8 cellular contexts compared by ENCODE assay signal in genomic region chr5:217860-218456, GRCh38. TPM values are rescaled to one million over a fixed set of nuclear protein-coding genes. Genes with fewer than 3 reads are reported as not detected.
DNase-seq lines count a peak whose midpoint lies in the region; ATAC-seq and TF ChIP-seq lines count a peak whose summit lies in the region.

TSS of gene CCDC127 (minus strand) at chr5:218153. CDS start at chr5:216849, 1,304 bp downstream.
TSS of gene SDHA (plus strand) at chr5:218320. CDS start at chr5:218356, 36 bp downstream.

- H3K27me3 ChIP-seq in PC-3 (ENCODE audit: low read length) = no peaks in the 10 kb centered on the region
- H3K27me3 ChIP-seq in muscle layer of colon (ENCODE audit: control insufficient read depth in 1 of 2, insufficient read depth in 2 of 2, low read length in 2 of 2) = no peaks in the 10 kb centered on the region

- peak within 1 kb of the TSS; percentile 94 for H3K27ac Mint-ChIP-seq in activated T-cell treated with anti-CD3 and anti-CD28 coated beads, Interleukin-2, amount 50 U/mL, for 24 hours

- H3K27ac ChIP-seq in PC-3 (ENCODE audit: low read length) = peak within 1 kb of the TSS; percentile 66
- peak within 1 kb of the TSS; percentile 88 for H3K27ac ChIP-seq in muscle layer of colon (ENCODE audit: low read depth, low read length)

- no peaks in the 10 kb centered on the region for H3K9me3 Mint-ChIP-seq in activated T-cell treated with anti-CD3 and anti-CD28 coated beads, Interleukin-2, amount 50 U/mL, for 24 hours

- BruUV-seq in PC-3 (replicated peaks; lab: Mats Ljungman, UMichigan) = no TSS peak

- no peaks in the 10 kb centered on the region for H3F3A ChIP-seq in PC-3 (ENCODE audit: low read length, unreplicated experiment)

- H3K4me1 ChIP-seq in PC-3 (ENCODE audit: insufficient read depth, low read length) = peaks cover 39% of the 10 kb centered on the region
- peaks cover 5% of the 10 kb centered on the region for H3K4me1 ChIP-seq in muscle layer of colon (ENCODE audit: insufficient read depth, low read length)

- H3K4me3 ChIP-seq in PC-3 (ENCODE audit: low read length) (peak within 1 kb of the TSS; percentile 93), muscle layer of colon (ENCODE audit: low read depth in 1 of 2, low read length in 2 of 2) (peak within 1 kb of the TSS; percentile 62 to 93)

- POLR2A ChIA-PET in PC-3 (lab: Charles Lee; ENCODE audit: unreplicated experiment) = interaction anchor here (0.6 to 1.0 kb wide), 2 partner anchors 53 to 164 kb away, joined by 3 to 11 read pairs; partner anchors contain the start of gene PDCD6

- H3K36me3 Mint-ChIP-seq in activated T-cell treated with anti-CD3 and anti-CD28 coated beads, Interleukin-2, amount 50 U/mL, for 24 hours (ENCODE audit: low read depth) = peaks cover 58% of the 10 kb centered on the region

- ATAC-seq in GM21723 (IDR thresholded peaks at IDR 0.05; ENCODE audit: unreplicated experiment) = peak; percentile 74
- peak; percentile 68 for ATAC-seq in PC-3
- peak; percentile 93 for ATAC-seq in esophagus mucosa

- H3K36me3 ChIP-seq in PC-3 (ENCODE audit: low read depth, low read length) (peaks cover 7% of the 10 kb centered on the region), muscle layer of colon (ENCODE audit: insufficient read depth, low read length) (peaks cover 5% of the 10 kb centered on the region)

- H3K27me3 Mint-ChIP-seq in activated T-cell treated with anti-CD3 and anti-CD28 coated beads, Interleukin-2, amount 50 U/mL, for 24 hours = no peaks in the 10 kb centered on the region

- H3K79me2 ChIP-seq in PC-3 (ENCODE audit: low read length) = peaks cover 78% of the 10 kb centered on the region

- H3K9ac ChIP-seq in PC-3 (ENCODE audit: low read length) = peak within 1 kb of the TSS; percentile 99
- H3K9ac ChIP-seq in muscle layer of colon (ENCODE audit: low read length) = peak within 1 kb of the TSS; percentile 74

- DNase-seq in DMS79 treated with DMSO at 0.1 percent for 48 hours (lab: John Stamatoyannopoulos, UW) (peak; percentile 89), KG1 (lab: John Stamatoyannopoulos, UW) (peak; percentile 88), PC-3 (peak; percentile 95)
- DNase-seq in activated T-cell treated with anti-CD3 and anti-CD28 coated beads, Interleukin-2, amount 50 U/mL, for 24 hours = peak; percentile 99
- DNase-seq in stimulated activated CD8-positive, alpha-beta memory T cell treated with anti-CD3 and anti-CD28 coated beads, Interleukin-4, amount 100 ng/mL, for 48 hours = peak; percentile 99

- intact Hi-C loops in PC-3 (cut with micrococcal nuclease) = no loop called here

- H3K4me1 Mint-ChIP-seq in activated T-cell treated with anti-CD3 and anti-CD28 coated beads, Interleukin-2, amount 50 U/mL, for 24 hours (ENCODE audit: low read depth) = peaks cover 58% of the 10 kb centered on the region

- peak within 1 kb of the TSS; percentile 90 for H3K4me3 Mint-ChIP-seq in activated T-cell treated with anti-CD3 and anti-CD28 coated beads, Interleukin-2, amount 50 U/mL, for 24 hours

- TF ChIP-seq CTCF in PC-3 (conservative IDR thresholded peaks at IDR 0.05; ENCODE audit: low read depth, low read length) = peak; percentile 58

- CTCF ChIA-PET in PC-3 (lab: Charles Lee) = interaction anchor here (0.7 to 1.9 kb wide), 2 partner anchors 29 to 53 kb away, joined by 3 to 12 read pairs; no protein-coding TSS in a partner anchor

- peak within 1 kb of the TSS; percentile 78 for H2AFZ ChIP-seq in PC-3 (ENCODE audit: low read length)

- H3K4me2 ChIP-seq in PC-3 (ENCODE audit: low read length) = peak within 1 kb of the TSS; percentile 95

- H3K9me3 ChIP-seq in PC-3 (ENCODE audit: low read length) (no peaks in the 10 kb centered on the region), muscle layer of colon (ENCODE audit: low read length) (no peaks in the 10 kb centered on the region)

- H3K9me2 ChIP-seq in PC-3 (replicated peaks; ENCODE audit: low read length) = no peaks in the 10 kb centered on the region

- H4K20me1 ChIP-seq in PC-3 (ENCODE audit: low read length) = peaks cover 40% of the 10 kb centered on the region

RNA-seq across cellular contexts. Expression of gene CCDC127, which starts in this region (rescaled TPM):
- total RNA-seq in PC-3 (2014; rRNA removed) (4.1 and 5.4 TPM in 2 replicates), esophagus mucosa (1.6 TPM)

RNA-seq across cellular contexts. Expression of gene SDHA, which starts in this region (rescaled TPM):
- total RNA-seq in PC-3 (2014; rRNA removed) = 163 and 181 TPM in 2 replicates
- total RNA-seq in esophagus mucosa = 53.6 TPM

Comparison
In these comparisons a context has a peak if more than half of its experiments do, and no peak if none do; other contexts are left out.
1. Peak in every context shown above with its lines: DNase-seq, ATAC-seq, H3K4me3 ChIP-seq and H3K27ac ChIP-seq.